Comparison of ENCODE assay signal across 2 cellular contexts in the genomic region with DNA sequence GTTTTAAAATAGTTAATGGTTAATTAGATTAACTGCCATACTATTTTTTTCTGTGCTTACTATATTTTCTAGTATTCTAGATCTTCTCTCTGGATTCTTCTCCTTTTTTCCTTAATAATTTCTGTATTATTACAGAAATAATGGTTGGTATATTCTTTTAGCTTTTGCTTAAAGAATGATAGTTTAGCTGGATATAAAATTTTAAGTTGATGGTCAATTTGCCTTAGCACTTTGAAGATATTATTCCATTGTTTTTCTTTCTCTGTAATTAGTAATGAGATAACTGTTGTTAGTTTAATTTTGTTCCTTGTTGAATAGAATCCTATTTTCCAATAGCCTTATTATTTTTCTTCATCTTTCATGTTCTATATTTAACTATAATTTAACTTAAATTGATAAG.
A peak's percentile ranks its signal among the peaks of the same experiment; 100 is the strongest.
TF ChIP-seq lines count a peak whose summit lies in the region.

No MANE protein-coding gene starts in this region.

TF ChIP-seq in HepG2, 621 proteins besides CTCF, POLR2A, EP300 and RAD21:
- peak; percentile 70; the same call in 1 of the 2 replicates for TF ChIP-seq ZFP1 (CRISPR knock-in tag; IDR thresholded peaks at IDR 0.05)
- no peak for TF ChIP-seq KLF16 (CRISPR knock-in tag; IDR thresholded peaks at IDR 0.05)

TF ChIP-seq in K562, 482 proteins besides CTCF, POLR2A, EP300 and RAD21:
- no peak for TF ChIP-seq HNRNPK (IDR thresholded peaks at IDR 0.05; ENCODE audit: low read depth, low read length, poor library complexity, severe bottlenecking)
- peak; percentile 82 for TF ChIP-seq ZFP1 (CRISPR knock-in tag; IDR thresholded peaks at IDR 0.05)
